ENCODE assay signal across 19 cellular contexts in the genomic region with DNA sequence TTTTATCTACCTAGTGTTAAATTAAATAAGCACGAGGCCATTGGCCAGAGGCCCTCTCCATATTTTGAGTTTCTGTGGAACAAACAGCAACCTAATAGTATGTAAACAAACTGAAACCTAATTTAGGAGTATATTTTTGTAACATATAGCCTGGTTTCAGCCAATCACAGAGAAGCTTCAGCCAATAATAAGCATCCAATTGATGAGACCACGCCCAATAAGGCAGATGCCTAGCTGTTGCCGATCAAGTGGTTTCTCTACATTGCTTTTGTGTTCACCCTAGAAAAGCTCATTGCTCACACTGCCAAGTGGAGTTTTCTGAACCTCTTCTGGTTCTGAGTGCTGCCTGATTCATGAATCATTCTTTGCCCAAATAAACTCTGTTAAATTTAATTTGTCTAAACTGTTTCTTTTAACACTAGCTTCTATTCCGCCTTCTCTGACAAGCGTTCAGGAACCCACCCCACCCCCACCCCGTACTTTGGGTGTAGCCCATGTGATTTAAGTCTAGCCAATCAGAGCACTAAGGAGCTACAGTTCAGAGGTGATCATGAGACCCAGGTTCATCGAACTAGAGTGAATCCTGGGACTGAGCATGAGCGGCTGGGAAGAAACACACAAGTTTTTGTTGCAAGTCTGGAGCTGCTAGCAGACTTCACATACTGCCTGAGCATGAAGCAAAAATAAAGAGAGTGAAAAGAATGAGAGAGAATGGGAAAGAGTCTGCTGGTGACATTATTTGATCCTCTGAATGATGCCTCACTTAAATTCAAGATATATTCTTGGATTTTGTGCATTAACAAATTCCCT. TPM values are rescaled to one million over a fixed set of nuclear protein-coding genes. Genes with fewer than 3 reads are reported as not detected.
DNase-seq lines count a peak whose midpoint lies in the region; ATAC-seq, FAIRE-seq and TF ChIP-seq lines count a peak whose summit lies in the region.
"Had no signal": no experiment of that assay in that cellular context is flagged by ENCODE, and none has a peak within 500 bp of the region (broad histone marks: within the 10 kb centered on the region; RNA-seq: fewer than 3 reads in every experiment).

No MANE protein-coding gene starts in this region.

- DNase-seq in HCT116 (ENCODE audit: low read depth, low spot score) (no peak), SJSA1 (ENCODE audit: low read depth in 1 of 2, low spot score in 2 of 2) (peak; percentile 59 to 74), K562 (ENCODE audit: extremely low read depth in 1 of 4, low spot score in 3 of 4) (no peak), ovary (no peak), SW480 (ENCODE audit: low spot score) (no peak)
- no peak for DNase-seq in activated naive CD4-positive, alpha-beta T cell treated with anti-CD3 and anti-CD28 coated beads, Interleukin-2, amount 50 U/mL, for 16 hours
- DNase-seq: C1 segment of cervical spinal cord; Calu3; CD4-positive, alpha-beta memory T cell; COR-L47; DMS53; DMS79 treated with DMSO at 0.1 percent for 48 hours; GF-D8; H9 had no signal

- H3K9me2 ChIP-seq in HCT116 (ENCODE audit: insufficient read depth) = no peaks in the 10 kb centered on the region

- H3K36me3 ChIP-seq in HCT116 (ENCODE audit: control insufficient read depth in 1 of 2, insufficient read depth in 2 of 2, low read length in 2 of 2) (no peaks in the 10 kb centered on the region), SJSA1 (no peaks in the 10 kb centered on the region), K562 (ENCODE audit: control insufficient read depth, insufficient read depth, low read length) (no peaks in the 10 kb centered on the region), neutrophil (no peaks in the 10 kb centered on the region), ovary (no peaks in the 10 kb centered on the region)

- BruUV-seq in HCT116 (replicated peaks; lab: Mats Ljungman, UMichigan) (no TSS peak), K562 (replicated peaks; lab: Mats Ljungman, UMichigan) (no TSS peak)

- CTCF ChIA-PET in HCT116 (lab: Charles Lee) (interaction anchor here (2.3 kb wide), 1 partner anchor 460 kb away, joined by 8 read pairs; no protein-coding TSS in a partner anchor), K562 (lab: Yijun Ruan, JAX; ENCODE audit: low intra/inter-chr PET ratio) (no interaction called here)

- RAD21 ChIA-PET in HCT116 (lab: Charles Lee; ENCODE audit: low non-redundant PET in 1 of 2, low total read pairs in 2 of 2, uncharacterized antibody in 2 of 2, unreplicated experiment in 2 of 2) = no interaction called here

- H3K27ac ChIP-seq in HCT116 (ENCODE audit: low read depth, low read length) (no peak overlapping the region), SJSA1 (no peak overlapping the region), K562 (ENCODE audit: extremely low read depth, low read depth, low read length) (no peak overlapping the region), neutrophil (peak overlapping the region; percentile 11), ovary (no peak overlapping the region)

- TF ChIP-seq EP300 in K562 (IDR thresholded peaks at IDR 0.05; ENCODE audit: low read length) (no peak), ovary (IDR thresholded peaks at IDR 0.05) (no peak)

- WGBS in K562 (ENCODE audit: insufficient coverage, low coverage, missing lambda C conversion rate) = 11% methylated on average over 8 of the region's 8 CpGs
- 86 to 92% (median 89%) methylated on average over 8 of the region's 8 CpGs for WGBS in ovary, 3 donors

- H3K4me1 ChIP-seq in HCT116 (ENCODE audit: control insufficient read depth in 1 of 2, insufficient read depth in 2 of 2, low read length in 2 of 2) = no peaks in the 10 kb centered on the region
- H3K4me1 ChIP-seq in SJSA1 (replicated peaks) = no peaks in the 10 kb centered on the region
- no peaks in the 10 kb centered on the region for H3K4me1 ChIP-seq in K562 (replicated peaks in 1 of 2; ENCODE audit: control insufficient read depth in 2 of 2, insufficient read depth in 2 of 2, low read length in 2 of 2)
- peaks cover 28 to 37% of the 10 kb centered on the region in 2 experiments for H3K4me1 ChIP-seq in neutrophil (ENCODE audit: control insufficient read depth in 1 of 2, insufficient read depth in 1 of 2, low read depth in 1 of 2, low read length in 1 of 2)
- H3K4me1 ChIP-seq in ovary (ENCODE audit: insufficient read depth) = no peaks in the 10 kb centered on the region

- H3K4me2 ChIP-seq in HCT116 (ENCODE audit: low read length) = no peak overlapping the region
- no peak overlapping the region for H3K4me2 ChIP-seq in K562 (ENCODE audit: insufficient read depth, low read length)
- H3K4me2 ChIP-seq: GM23338 had no signal

- intact Hi-C loops in HCT116 (cut with micrococcal nuclease) (no loop called here), K562 (cut with micrococcal nuclease) (loop anchor here (5.0 kb wide), 1 partner anchor 140 kb away; no protein-coding TSS in a partner anchor), ovary (cut with DNase I) (no loop called here)

- ATAC-seq in HCT116 (no peak), K562 (no peak), HG03039 (IDR thresholded peaks at IDR 0.05; ENCODE audit: unreplicated experiment) (no peak)
- ATAC-seq: GM23338 had no signal

- FAIRE-seq in K562 (lab: Jason Lieb, UNC) = no peak
- FAIRE-seq: GM12891, GM18507 had no signal

- H3K27me3 ChIP-seq in HCT116 (ENCODE audit: insufficient read depth, low read length) (no peaks in the 10 kb centered on the region), SJSA1 (replicated peaks) (peaks cover 7% of the 10 kb centered on the region; the same call in 1 of the 2 replicates), K562 (ENCODE audit: control insufficient read depth in 2 of 2, insufficient read depth in 2 of 2, low read length in 2 of 2) (no peaks in the 10 kb centered on the region), neutrophil (no peaks in the 10 kb centered on the region), ovary (no peaks in the 10 kb centered on the region)

- H3K9ac ChIP-seq in HCT116 (ENCODE audit: low read length) = no peak overlapping the region
- no peak overlapping the region for H3K9ac ChIP-seq in K562 (ENCODE audit: insufficient read depth in 1 of 2, low read depth in 2 of 2, low read length in 2 of 2)

- H3K4me3 ChIP-seq in HCT116 (replicated peaks in 1 of 2; ENCODE audit: low read depth in 1 of 2, low read length in 2 of 2) (no peak overlapping the region), SJSA1 (no peak overlapping the region), K562 (no peak overlapping the region), neutrophil (ENCODE audit: low read depth in 1 of 2, low read length in 1 of 2) (no peak overlapping the region), ovary (no peak overlapping the region)
- H3K4me3 ChIP-seq: GM23338 had no signal

- H3K79me2 ChIP-seq in HCT116 (ENCODE audit: insufficient read depth, low read length) (no peaks in the 10 kb centered on the region), K562 (ENCODE audit: control insufficient read depth, insufficient read depth, low read length) (no peaks in the 10 kb centered on the region)

- H4K20me1 ChIP-seq in HCT116 (ENCODE audit: insufficient read depth) = no peaks in the 10 kb centered on the region
- H4K20me1 ChIP-seq in K562 (replicated peaks; ENCODE audit: control insufficient read depth, insufficient read depth, low read length) = no peaks in the 10 kb centered on the region

- no peaks in the 10 kb centered on the region for H3K9me3 ChIP-seq in HCT116 (ENCODE audit: control insufficient read depth in 1 of 2, insufficient read depth in 1 of 2, low read depth in 1 of 2, low read length in 2 of 2)
- H3K9me3 ChIP-seq in SJSA1 (replicated peaks) = peaks cover 23% of the 10 kb centered on the region
- H3K9me3 ChIP-seq in K562 (replicated peaks; ENCODE audit: control insufficient read depth, insufficient read depth, low read depth, low read length) = no peaks in the 10 kb centered on the region
- H3K9me3 ChIP-seq in neutrophil = no peaks in the 10 kb centered on the region
- no peaks in the 10 kb centered on the region for H3K9me3 ChIP-seq in ovary

- POLR2A ChIA-PET in HCT116 (lab: Charles Lee) = no interaction called here
- POLR2A ChIA-PET in K562 (lab: Yijun Ruan, JAX) = interaction anchor here (1.5 kb wide), 1 partner anchor 13 kb away, joined by 4 read pairs; no protein-coding TSS in a partner anchor

- H3K9me1 ChIP-seq in K562 (ENCODE audit: control insufficient read depth, insufficient read depth, low read length) = no peaks in the 10 kb centered on the region

- no peak for TF ChIP-seq CTCF in HCT116 (IDR thresholded peaks at IDR 0.05 in 2 of 3, conservative IDR thresholded peaks at IDR 0.05 in 1 of 3; ENCODE audit: borderline replicate concordance in 1 of 3, insufficient read depth in 1 of 3, low read depth in 2 of 3, low read length in 2 of 3)
- no peak for TF ChIP-seq CTCF in K562 (IDR thresholded peaks at IDR 0.05 in 2 of 3, conservative IDR thresholded peaks at IDR 0.05 in 1 of 3; ENCODE audit: insufficient read depth in 2 of 3, low read depth in 1 of 3, low read length in 3 of 3)
- TF ChIP-seq CTCF in neutrophil (IDR thresholded peaks at IDR 0.05) = no peak
- TF ChIP-seq CTCF in ovary (IDR thresholded peaks at IDR 0.05) = no peak

- TF ChIP-seq POLR2A in HCT116 (IDR thresholded peaks at IDR 0.05; ENCODE audit: borderline replicate concordance, extremely low read depth, insufficient read depth, insufficient read length) (no peak), K562 (conservative IDR thresholded peaks at IDR 0.05) (no peak), ovary (IDR thresholded peaks at IDR 0.05) (no peak)

- in situ Hi-C loops in K562 (cut with MboI) = no loop called here

- peak overlapping the region; percentile 7 for H2AFZ ChIP-seq in HCT116 (ENCODE audit: low read depth, low read length, poor library complexity, severe bottlenecking)
- H2AFZ ChIP-seq in K562 (ENCODE audit: low read depth, low read length) = no peak overlapping the region
- H2AFZ ChIP-seq: GM23338 had no signal

- TF ChIP-seq RAD21 in HCT116 (IDR thresholded peaks at IDR 0.05; ENCODE audit: low read depth) (no peak), K562 (CRISPR knock-in tag; conservative IDR thresholded peaks at IDR 0.05 in 1 of 2, IDR thresholded peaks at IDR 0.05 in 1 of 2) (no peak)

RNA-seq across cellular contexts. Expression of a gene that starts 21.5 kb away (rescaled TPM):
- total RNA-seq in HCT116 (2021; ENCODE audit: unreplicated experiment) (163 TPM), K562 (2014; rRNA removed) (25.2 and 27.8 TPM in 2 replicates), K562 (2014; rRNA removed; fragmentation: Illumina TruSeq; extraction: Trizol) (42.9 and 47.0 TPM in 2 replicates), K562 (2015; rRNA removed; fragmentation: Illumina TruSeq; extraction: Trizol) (39.2 and 40.5 TPM in 2 replicates), K562 (2021) (32.9 and 33.2 TPM in 2 replicates), ovary (100 to 1,000 TPM in 4 of 7 donors, 10 to 100 TPM in 3; 82.8 to 143 (median 106) TPM)
- polyA plus RNA-seq in HCT116 (2012) = 130 and 154 TPM in 2 replicates
- 537 and 538 TPM in 2 replicates for total RNA-seq in SJSA1 (2014; rRNA removed; shearing (Covaris generic))
- total RNA-seq in K562 (2011; cell fraction: chromatin; rRNA removed; ENCODE audit: low replicate concordance) = 12.4 and 32.0 TPM in 2 replicates
- 6.5 and 7.2 TPM in 2 replicates for total RNA-seq in K562 (2011; cell fraction: nucleolus; rRNA removed)
- total RNA-seq in K562 (2011; cell fraction: nucleoplasm; rRNA removed) = 15.5 and 30.9 TPM in 2 replicates
- polyA plus RNA-seq in K562 (2011; rRNA removed) (39.3 and 57.4 TPM in 2 replicates), K562 (2014; fragmentation: Illumina TruSeq; extraction: Trizol) (45.8 and 58.1 TPM in 2 replicates), K562 (2014; fragmentation: Nextera tagmentation; extraction: Ambion mirVana) (10 to 100 TPM; 37.6 to 46.8 TPM), K562 (2014; rRNA removed) (35.7 and 42.9 TPM in 2 replicates), ovary (100 to 1,000 TPM in 1 of 2 donors, 10 to 100 TPM in 1; 91.2 to 282 TPM)
- 16.1 and 28.4 TPM in 2 replicates for polyA plus RNA-seq in K562 (2011; cell fraction: cytosol; rRNA removed)
- polyA plus RNA-seq in K562 (2011; cell fraction: nucleus; rRNA removed) = 21.6 and 26.4 TPM in 2 replicates
- 33.7 and 49.1 TPM in 2 replicates for polyA plus RNA-seq in K562 (2012)
- 38.7 and 44.6 TPM in 2 replicates for polyA minus RNA-seq in K562 (2011; rRNA and poly(A)+ RNA removed)
- 16.6 and 19.8 TPM in 2 replicates for polyA minus RNA-seq in K562 (2011; cell fraction: cytosol; rRNA and poly(A)+ RNA removed)
- polyA minus RNA-seq in K562 (2011; cell fraction: nucleus; rRNA and poly(A)+ RNA removed) = 11.7 and 15.2 TPM in 2 replicates

Comparison
In these comparisons a context has a peak if more than half of its experiments do, and no peak if none do; other contexts are left out.
1. DNase-seq: peak in SJSA1 (2 of 2); none in HCT116 (single experiment), K562 (0 of 4), ovary (0 of 5), SW480 (single experiment) and activated naive CD4-positive, alpha-beta T cell treated with anti-CD3 and anti-CD28 coated beads, Interleukin-2, amount 50 U/mL, for 16 hours (single experiment).